In the genomic region with DNA sequence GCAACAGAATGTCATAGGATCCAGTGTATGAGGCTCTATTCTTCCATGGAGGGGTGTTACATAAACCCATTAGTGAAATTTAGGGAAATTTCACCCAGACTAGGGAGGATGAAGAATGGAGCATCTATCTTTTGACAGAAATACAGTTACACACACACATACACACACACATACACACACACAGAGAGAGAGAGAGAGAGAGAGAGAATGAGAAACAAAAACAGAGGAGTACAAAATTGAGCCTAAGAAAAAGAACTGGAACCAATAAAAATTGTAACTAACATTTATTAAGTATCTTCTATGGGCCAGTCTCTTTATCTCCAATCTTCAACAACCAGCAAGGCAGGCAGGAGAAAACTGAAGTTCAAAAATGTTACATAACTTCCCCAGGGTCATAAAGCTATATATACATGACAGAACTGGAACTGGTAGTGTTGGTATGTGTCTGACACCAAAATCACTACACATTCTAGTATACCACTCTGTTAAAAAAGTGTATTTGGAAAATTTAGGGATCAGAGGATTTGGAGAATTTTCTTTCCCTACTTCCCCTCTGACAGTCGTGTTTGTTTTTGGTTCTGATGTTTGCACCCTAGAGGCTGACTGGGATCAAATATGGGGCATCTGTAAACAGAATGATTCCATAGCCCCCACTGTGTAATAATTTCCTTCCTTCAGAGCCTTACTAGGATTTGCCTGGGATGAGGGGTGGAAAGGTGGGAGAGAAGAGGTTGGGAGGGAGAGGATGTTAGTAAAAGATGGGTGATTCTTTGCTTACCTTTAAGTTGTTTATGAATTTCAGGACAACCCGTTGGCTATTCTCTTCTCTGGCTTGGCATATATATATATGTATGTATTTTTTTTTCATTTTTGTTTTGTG, we compare ENCODE assay signal across 8 cellular contexts. TPM values are rescaled to one million over a fixed set of nuclear protein-coding genes. Genes with fewer than 3 reads are reported as not detected.
DNase-seq lines count a peak whose midpoint lies in the region; ATAC-seq lines count a peak whose summit lies in the region.

No MANE protein-coding gene starts in this region.

- no peak for ATAC-seq in activated CD4-positive, alpha-beta T cell treated with anti-CD3 and anti-CD28 coated beads for 36 hours
- no peak for ATAC-seq in GM21717 (IDR thresholded peaks at IDR 0.05; ENCODE audit: unreplicated experiment)

- POLR2A ChIA-PET in activated CD4-positive, alpha-beta T cell treated with anti-CD3 and anti-CD28 coated beads for 36 hours (lab: Charles Lee): interaction anchor here (1.5 kb wide), 1 partner anchor 69 kb away, joined by 3 read pairs; no protein-coding TSS in a partner anchor
- POLR2A ChIA-PET in activated CD4-positive, alpha-beta memory T cell treated with anti-CD3 and anti-CD28 coated beads for 36 hours (lab: Charles Lee): interaction anchor here (0.8 to 1.0 kb wide), 2 partner anchors 81 to 492 kb away, joined by 3 read pairs; a partner anchor contains a TSS

- no peaks in the 10 kb centered on the region for H3K36me3 Mint-ChIP-seq in activated CD4-positive, alpha-beta T cell treated with anti-CD3 and anti-CD28 coated beads for 36 hours (ENCODE audit: low read depth)
- H3K36me3 Mint-ChIP-seq in activated CD4-positive, alpha-beta memory T cell treated with anti-CD3 and anti-CD28 coated beads for 36 hours: no peaks in the 10 kb centered on the region

- peak overlapping the region; percentile 70 for H3K27ac Mint-ChIP-seq in activated CD4-positive, alpha-beta T cell treated with anti-CD3 and anti-CD28 coated beads for 36 hours
- no peak overlapping the region for H3K27ac Mint-ChIP-seq in activated CD4-positive, alpha-beta memory T cell treated with anti-CD3 and anti-CD28 coated beads for 36 hours

- H3K4me3 ChIP-seq in iPS-18c (ENCODE audit: insufficient read depth, low read depth, low read length): 0 out of 2 replicates have a peak overlapping the region, but pooled peaks have one; percentile 97

- H3K9me3 Mint-ChIP-seq in activated CD4-positive, alpha-beta T cell treated with anti-CD3 and anti-CD28 coated beads for 36 hours (ENCODE audit: low read depth): peaks cover 3% of the 10 kb centered on the region
- H3K9me3 Mint-ChIP-seq in activated CD4-positive, alpha-beta memory T cell treated with anti-CD3 and anti-CD28 coated beads for 36 hours: peaks cover 4% of the 10 kb centered on the region

- intact Hi-C loops in activated CD4-positive, alpha-beta T cell treated with anti-CD3 and anti-CD28 coated beads for 36 hours (cut with DNase I, micrococcal nuclease): loop anchor here (2.0 to 10.0 kb wide), 7 partner anchors 156 to 781 kb away; a partner anchor contains a TSS
- intact Hi-C loops in activated CD4-positive, alpha-beta memory T cell treated with anti-CD3 and anti-CD28 coated beads for 36 hours (cut with micrococcal nuclease): loop anchor here (1.0 to 10.0 kb wide), 8 partner anchors 69 to 546 kb away; a partner anchor contains a TSS

- H3K4me3 Mint-ChIP-seq in activated CD4-positive, alpha-beta T cell treated with anti-CD3 and anti-CD28 coated beads for 36 hours: peak overlapping the region; percentile 68
- H3K4me3 Mint-ChIP-seq in activated CD4-positive, alpha-beta memory T cell treated with anti-CD3 and anti-CD28 coated beads for 36 hours: peak overlapping the region; percentile 67

- no peak for DNase-seq in activated CD4-positive, alpha-beta T cell treated with anti-CD3 and anti-CD28 coated beads for 36 hours
- DNase-seq in activated CD4-positive, alpha-beta T cell treated with anti-CD3 and anti-CD28 coated beads for 48 hours: no peak
- DNase-seq in activated CD4-positive, alpha-beta memory T cell treated with anti-CD3 and anti-CD28 coated beads for 36 hours: no peak
- peak; percentile 48 for DNase-seq in superior temporal gyrus (ENCODE audit: extremely low spot score)
- DNase-seq in NCI-H524 treated with DMSO at 0.1 percent for 48 hours (lab: John Stamatoyannopoulos, UW): no peak
- DNase-seq in NCI-H2227 (lab: John Stamatoyannopoulos, UW; ENCODE audit: unreplicated experiment): no peak

- H3K27me3 Mint-ChIP-seq in activated CD4-positive, alpha-beta T cell treated with anti-CD3 and anti-CD28 coated beads for 36 hours: peaks cover 9% of the 10 kb centered on the region
- H3K27me3 Mint-ChIP-seq in activated CD4-positive, alpha-beta memory T cell treated with anti-CD3 and anti-CD28 coated beads for 36 hours: peaks cover 3% of the 10 kb centered on the region

- CTCF ChIA-PET in activated CD4-positive, alpha-beta T cell treated with anti-CD3 and anti-CD28 coated beads for 36 hours (lab: Charles Lee): interaction anchor here (0.7 kb wide), 1 partner anchor 463 kb away, joined by 3 read pairs; no protein-coding TSS in a partner anchor
- CTCF ChIA-PET in activated CD4-positive, alpha-beta memory T cell treated with anti-CD3 and anti-CD28 coated beads for 36 hours (lab: Charles Lee): interaction anchor here (1.3 to 1.9 kb wide), 2 partner anchors 14 to 225 kb away, joined by 3 to 8 read pairs; a partner anchor contains a TSS

- peaks cover 43% of the 10 kb centered on the region for H3K4me1 Mint-ChIP-seq in activated CD4-positive, alpha-beta T cell treated with anti-CD3 and anti-CD28 coated beads for 36 hours
- H3K4me1 Mint-ChIP-seq in activated CD4-positive, alpha-beta memory T cell treated with anti-CD3 and anti-CD28 coated beads for 36 hours (ENCODE audit: low read depth): peaks cover 39% of the 10 kb centered on the region

- H3K9me3 ChIP-seq in iPS-18c (ENCODE audit: control insufficient read depth, insufficient read depth, low read length): peaks cover 3% of the 10 kb centered on the region

RNA-seq across cellular contexts. Expression of a gene that starts 1.0 kb away (rescaled TPM):
- 1 to 10 TPM; 4.3 to 4.7 TPM for total RNA-seq in activated CD4-positive, alpha-beta T cell treated with anti-CD3 and anti-CD28 coated beads for 36 hours
- 1 to 10 TPM; 2.6 to 2.9 TPM for total RNA-seq in activated CD4-positive, alpha-beta memory T cell treated with anti-CD3 and anti-CD28 coated beads for 36 hours
